In genomic region chr12:122895757-122896636, GRCh38 we compare ENCODE assay signal across 8 cellular contexts. TPM values are rescaled to one million over a fixed set of nuclear protein-coding genes. Genes with fewer than 3 reads are reported as not detected.
A peak's percentile ranks its signal among the peaks of the same experiment; 100 is the strongest.
DNase-seq lines count a peak whose midpoint lies in the region; ATAC-seq and TF ChIP-seq lines count a peak whose summit lies in the region.

VPS37B (minus strand) TSS chr12:122896124; CDS start chr12:122896062, 62 bp downstream.

- H3K36me3 Mint-ChIP-seq in natural killer cell treated with Interleukin-12 subunit alpha and Interleukin-12 subunit beta and Interleukin-15 and Interleukin-18, amount 100 ng/mL, for 72 hours, result peaks cover 5% of the 10 kb centered on the region

- peak within 1 kb of the TSS; percentile 99 for H3K4me3 Mint-ChIP-seq in natural killer cell treated with Interleukin-12 subunit alpha and Interleukin-12 subunit beta and Interleukin-15 and Interleukin-18, amount 100 ng/mL, for 72 hours

- no peaks in the 10 kb centered on the region for H3K27me3 ChIP-seq in HL-60 (ENCODE audit: insufficient read depth, poor library complexity, severe bottlenecking)

- H3K27ac ChIP-seq in HL-60 (replicated peaks), result peak within 1 kb of the TSS; percentile 66

- ATAC-seq in natural killer cell treated with Interleukin-12 subunit alpha and Interleukin-12 subunit beta and Interleukin-15 and Interleukin-18, amount 100 ng/mL, for 72 hours, result peak; percentile 83 to 88

- peaks cover 75 to 81% of the 10 kb centered on the region in 2 donors for H3K4me1 Mint-ChIP-seq in natural killer cell treated with Interleukin-12 subunit alpha and Interleukin-12 subunit beta and Interleukin-15 and Interleukin-18, amount 100 ng/mL, for 72 hours (ENCODE audit: low read depth in 2 of 2)

- peak within 1 kb of the TSS; percentile 73 for H3K4me3 ChIP-seq in HL-60 (replicated peaks; ENCODE audit: insufficient read depth, low read length)

- H3K27ac Mint-ChIP-seq in natural killer cell treated with Interleukin-12 subunit alpha and Interleukin-12 subunit beta and Interleukin-15 and Interleukin-18, amount 100 ng/mL, for 72 hours, result peak within 1 kb of the TSS; percentile 95 to 97

- H3K9me3 Mint-ChIP-seq in natural killer cell treated with Interleukin-12 subunit alpha and Interleukin-12 subunit beta and Interleukin-15 and Interleukin-18, amount 100 ng/mL, for 72 hours, result peaks cover 3% of the 10 kb centered on the region

- no peaks in the 10 kb centered on the region for H3K27me3 Mint-ChIP-seq in natural killer cell treated with Interleukin-12 subunit alpha and Interleukin-12 subunit beta and Interleukin-15 and Interleukin-18, amount 100 ng/mL, for 72 hours

- no peak for TF ChIP-seq CTCF in HL-60 (IDR thresholded peaks at IDR 0.05; ENCODE audit: insufficient read depth, low read length)

- DNase-seq in NCI-H2107 (lab: John Stamatoyannopoulos, UW) (peak; percentile 63), NCI-H2107 treated with DMSO at 0.1 percent for 48 hours (lab: John Stamatoyannopoulos, UW; ENCODE audit: unreplicated experiment) (no peak), HL-60 (ENCODE audit: low read depth in 1 of 2, low spot score in 1 of 2) (peak; percentile 72 to 95), RKO (ENCODE audit: low spot score) (peak; percentile 96), fibroblast of peridontal ligament (ENCODE audit: extremely low read depth) (peak; percentile 83)
- DNase-seq in activated T-helper 9 cell treated with anti-CD3 and anti-CD28 coated beads, Interleukin-2, amount 50 U/mL, for 16 hours (ENCODE audit: low read depth), result peak; percentile 80
- DNase-seq in natural killer cell treated with Interleukin-12 subunit alpha and Interleukin-12 subunit beta and Interleukin-15 and Interleukin-18, amount 100 ng/mL, for 72 hours (ENCODE audit: low spot score), result peak; percentile 93
- peak; percentile 83 to 94 (median 86) for DNase-seq in stimulated activated naive CD4-positive, alpha-beta T cell (lab: John Stamatoyannopoulos, UW)

RNA-seq across cellular contexts. Expression of gene VPS37B, which starts in this region (rescaled TPM):
- 10 to 100 TPM; 42.6 to 46.9 TPM for total RNA-seq in natural killer cell treated with Interleukin-12 subunit alpha and Interleukin-12 subunit beta and Interleukin-15 and Interleukin-18, amount 100 ng/mL, for 72 hours
